11 cellular contexts compared by ENCODE assay signal in genomic region chr1:12177156-12177998, GRCh38. TPM values are rescaled to one million over a fixed set of nuclear protein-coding genes. Genes with fewer than 3 reads are reported as not detected.
DNase-seq lines count a peak whose midpoint lies in the region; ATAC-seq and TF ChIP-seq lines count a peak whose summit lies in the region.
"Had no signal": no experiment of that assay in that cellular context is flagged by ENCODE, and none has a peak within 500 bp of the region (broad histone marks: within the 10 kb centered on the region; RNA-seq: fewer than 3 reads in every experiment).

No MANE protein-coding gene starts in this region.

- H3K9me3 ChIP-seq in right atrium auricular region, result no peaks in the 10 kb centered on the region
- H3K9me3 ChIP-seq in stomach smooth muscle (ENCODE audit: control insufficient read depth in 2 of 2, low read length in 2 of 2), result peaks cover 0 to 3% of the 10 kb centered on the region in 2 donors

- H3K4me3 ChIP-seq in right atrium auricular region (no peak overlapping the region), stomach smooth muscle (ENCODE audit: low read length in 2 of 2) (no peak overlapping the region)

- no peaks in the 10 kb centered on the region for H3K36me3 ChIP-seq in right atrium auricular region
- H3K36me3 ChIP-seq in stomach smooth muscle (ENCODE audit: control insufficient read depth in 2 of 2, insufficient read depth in 2 of 2, low read length in 2 of 2), result no peaks in the 10 kb centered on the region

- H3K27me3 ChIP-seq in right atrium auricular region (no peaks in the 10 kb centered on the region), stomach smooth muscle (ENCODE audit: control insufficient read depth in 1 of 2, insufficient read depth in 2 of 2, low read length in 2 of 2) (no peaks in the 10 kb centered on the region)

- no peak overlapping the region for H3K9ac ChIP-seq in stomach smooth muscle (ENCODE audit: low read length in 2 of 2)

- no peak for TF ChIP-seq CTCF in activated CD8-positive, alpha-beta T cell treated with anti-CD3 and anti-CD28 coated beads for 36 hours (IDR thresholded peaks at IDR 0.05)
- no peak for TF ChIP-seq CTCF in right atrium auricular region (IDR thresholded peaks at IDR 0.05)

- POLR2A ChIA-PET in activated CD4-positive, alpha-beta T cell treated with anti-CD3 and anti-CD28 coated beads, Interleukin-2, amount 10 ng/mL, durations not matched to agents 7 days and 5 days (lab: Charles Lee), result interaction anchor here (1.4 kb wide), 1 partner anchor 27 kb away, joined by 5 read pairs; no protein-coding TSS in a partner anchor
- POLR2A ChIA-PET in activated CD8-positive, alpha-beta T cell treated with anti-CD3 and anti-CD28 coated beads for 36 hours (lab: Charles Lee), result interaction anchor here (0.6 to 5.3 kb wide), 17 partner anchors 10 to 269 kb away, joined by 3 to 57 read pairs (median 5); partner anchors contain the start of gene TNFRSF1B

- H3K27ac Mint-ChIP-seq in activated CD4-positive, alpha-beta T cell treated with anti-CD3 and anti-CD28 coated beads, Interleukin-2, amount 10 ng/mL, durations not matched to agents 7 days and 5 days, result peak overlapping the region; percentile 92
- peak overlapping the region; percentile 98 for H3K27ac Mint-ChIP-seq in activated CD8-positive, alpha-beta T cell treated with anti-CD3 and anti-CD28 coated beads for 36 hours
- H3K27ac Mint-ChIP-seq: progenitor cell of endocrine pancreas had no signal

- H3K9me3 Mint-ChIP-seq in activated CD4-positive, alpha-beta T cell treated with anti-CD3 and anti-CD28 coated beads, Interleukin-2, amount 10 ng/mL, durations not matched to agents 7 days and 5 days, result no peaks in the 10 kb centered on the region
- H3K9me3 Mint-ChIP-seq in activated CD8-positive, alpha-beta T cell treated with anti-CD3 and anti-CD28 coated beads for 36 hours, result peaks cover 2% of the 10 kb centered on the region

- H3K4me3 Mint-ChIP-seq in activated CD4-positive, alpha-beta T cell treated with anti-CD3 and anti-CD28 coated beads, Interleukin-2, amount 10 ng/mL, durations not matched to agents 7 days and 5 days, result peak overlapping the region; percentile 63
- H3K4me3 Mint-ChIP-seq in activated CD8-positive, alpha-beta T cell treated with anti-CD3 and anti-CD28 coated beads for 36 hours, result peak overlapping the region; percentile 67

- peaks cover 0 to 99% of the 10 kb centered on the region in 2 donors for H3K4me1 ChIP-seq in right atrium auricular region
- H3K4me1 ChIP-seq in stomach smooth muscle (ENCODE audit: control insufficient read depth, insufficient read depth, low read length), result peaks cover 56% of the 10 kb centered on the region

- peaks cover 34% of the 10 kb centered on the region for H3K36me3 Mint-ChIP-seq in activated CD4-positive, alpha-beta T cell treated with anti-CD3 and anti-CD28 coated beads, Interleukin-2, amount 10 ng/mL, durations not matched to agents 7 days and 5 days (ENCODE audit: low read depth)
- H3K36me3 Mint-ChIP-seq in activated CD8-positive, alpha-beta T cell treated with anti-CD3 and anti-CD28 coated beads for 36 hours (ENCODE audit: low read depth), result peaks cover 71% of the 10 kb centered on the region

- H3K27me3 Mint-ChIP-seq in activated CD4-positive, alpha-beta T cell treated with anti-CD3 and anti-CD28 coated beads, Interleukin-2, amount 10 ng/mL, durations not matched to agents 7 days and 5 days, result no peaks in the 10 kb centered on the region
- no peaks in the 10 kb centered on the region for H3K27me3 Mint-ChIP-seq in activated CD8-positive, alpha-beta T cell treated with anti-CD3 and anti-CD28 coated beads for 36 hours

- H3K4me1 Mint-ChIP-seq in activated CD4-positive, alpha-beta T cell treated with anti-CD3 and anti-CD28 coated beads, Interleukin-2, amount 10 ng/mL, durations not matched to agents 7 days and 5 days, result peaks cover 87% of the 10 kb centered on the region
- peaks cover 86% of the 10 kb centered on the region for H3K4me1 Mint-ChIP-seq in activated CD8-positive, alpha-beta T cell treated with anti-CD3 and anti-CD28 coated beads for 36 hours (ENCODE audit: low read depth)

- CTCF ChIA-PET in activated CD4-positive, alpha-beta T cell treated with anti-CD3 and anti-CD28 coated beads, Interleukin-2, amount 10 ng/mL, durations not matched to agents 7 days and 5 days (lab: Charles Lee), result interaction anchor here (0.8 to 4.9 kb wide), 17 partner anchors 9 to 404 kb away, joined by 3 to 27 read pairs (median 6); partner anchors contain the start of genes MFN2 and TNFRSF1B
- CTCF ChIA-PET in activated CD8-positive, alpha-beta T cell treated with anti-CD3 and anti-CD28 coated beads for 36 hours (lab: Charles Lee), result interaction anchor here (1.0 to 7.4 kb wide), 15 partner anchors 8 to 442 kb away, joined by 3 to 98 read pairs (median 4); partner anchors contain the start of gene TNFRSF1B

- H3K27ac ChIP-seq in right atrium auricular region, result peak overlapping the region; percentile 58 to 72
- H3K27ac ChIP-seq in stomach smooth muscle (ENCODE audit: low read length), result peak overlapping the region; percentile 18

- ATAC-seq in activated CD8-positive, alpha-beta T cell treated with anti-CD3 and anti-CD28 coated beads for 36 hours, result peak; percentile 12
- ATAC-seq in HG03025 (IDR thresholded peaks at IDR 0.05; ENCODE audit: low FRiP score, unreplicated experiment), result no peak

- peak; percentile 32 for DNase-seq in activated CD4-positive, alpha-beta T cell treated with anti-CD3 and anti-CD28 coated beads, Interleukin-2, amount 10 ng/mL, durations not matched to agents 7 days and 5 days
- no peak for DNase-seq in activated CD4-positive, alpha-beta T cell treated with anti-CD3 and anti-CD28 coated beads for 4 hours
- DNase-seq in activated CD8-positive, alpha-beta T cell treated with anti-CD3 and anti-CD28 coated beads for 36 hours, result peak; percentile 70
- DNase-seq in right atrium auricular region (ENCODE audit: low spot score), result no peak
- DNase-seq in SKM-1 treated with dmso at 0.1 percent for 144 hours (lab: John Stamatoyannopoulos, UW; ENCODE audit: unreplicated experiment), result no peak
- DNase-seq in NCI-H146 treated with DMSO at 0.1 percent for 48 hours (lab: John Stamatoyannopoulos, UW; ENCODE audit: unreplicated experiment), result no peak
- DNase-seq: islet precursor cell, NCI-H226 had no signal

- intact Hi-C loops in activated CD8-positive, alpha-beta T cell treated with anti-CD3 and anti-CD28 coated beads for 36 hours (cut with micrococcal nuclease), result loop anchor here (5.0 kb wide), 1 partner anchor 50 kb away; no protein-coding TSS in a partner anchor

RNA-seq across cellular contexts. Expression of gene TNFRSF1B, which starts 10.6 kb away (rescaled TPM):
- 100 to 1,000 TPM; 167 to 190 TPM for total RNA-seq in activated CD4-positive, alpha-beta T cell treated with anti-CD3 and anti-CD28 coated beads, Interleukin-2, amount 10 ng/mL, durations not matched to agents 7 days and 5 days
- 100 to 1,000 TPM; 173 to 191 TPM for total RNA-seq in activated CD8-positive, alpha-beta T cell treated with anti-CD3 and anti-CD28 coated beads for 36 hours
- total RNA-seq in right atrium auricular region, result 10 to 100 TPM; 17.0 to 25.6 TPM
- total RNA-seq: progenitor cell of endocrine pancreas had no signal

RNA-seq across cellular contexts. Expression of gene VPS13D, which starts 52.5 kb away (rescaled TPM):
- total RNA-seq in activated CD4-positive, alpha-beta T cell treated with anti-CD3 and anti-CD28 coated beads, Interleukin-2, amount 10 ng/mL, durations not matched to agents 7 days and 5 days, result 10 to 100 TPM; 34.0 to 41.9 TPM
- total RNA-seq in activated CD8-positive, alpha-beta T cell treated with anti-CD3 and anti-CD28 coated beads for 36 hours, result 10 to 100 TPM; 28.1 to 30.7 TPM
- total RNA-seq in right atrium auricular region, result 10 to 100 TPM; 48.1 to 65.2 TPM

Comparison
In these comparisons a context has a peak if more than half of its experiments do, and no peak if none do; other contexts are left out.
1. DNase-seq: peak in activated CD4-positive, alpha-beta T cell treated with anti-CD3 and anti-CD28 coated beads, Interleukin-2, amount 10 ng/mL, durations not matched to agents 7 days and 5 days (single experiment) and activated CD8-positive, alpha-beta T cell treated with anti-CD3 and anti-CD28 coated beads for 36 hours (single experiment); none in activated CD4-positive, alpha-beta T cell treated with anti-CD3 and anti-CD28 coated beads for 4 hours (0 of 2), right atrium auricular region (single experiment), SKM-1 treated with dmso at 0.1 percent for 144 hours (single experiment) and NCI-H146 treated with DMSO at 0.1 percent for 48 hours (single experiment).
2. RNA of gene TNFRSF1B, which starts 10.6 kb away (total RNA-seq): 173 to 191 TPM in activated CD8-positive, alpha-beta T cell treated with anti-CD3 and anti-CD28 coated beads for 36 hours and 167 to 190 TPM in activated CD4-positive, alpha-beta T cell treated with anti-CD3 and anti-CD28 coated beads, Interleukin-2, amount 10 ng/mL, durations not matched to agents 7 days and 5 days; 17.0 to 25.6 TPM in right atrium auricular region; every median in the first group is over 4 times any median in the second.